ENCODE assay signal across 6 cellular contexts in genomic region chr10:97494863-97495506, GRCh38. TPM values are rescaled to one million over a fixed set of nuclear protein-coding genes. Genes with fewer than 3 reads are reported as not detected.
DNase-seq lines count a peak whose midpoint lies in the region; ATAC-seq and TF ChIP-seq lines count a peak whose summit lies in the region.

No MANE protein-coding gene starts in this region.

- no peak for TF ChIP-seq CTCF in left lung (IDR thresholded peaks at IDR 0.05)

- no peaks in the 10 kb centered on the region for H3K9me3 Mint-ChIP-seq in activated T-cell treated with anti-CD3 and anti-CD28 coated beads, Interleukin-2, amount 50 U/mL, for 72 hours

- H3K27ac ChIP-seq in left lung, result peak overlapping the region; percentile 29 to 40

- H3K36me3 Mint-ChIP-seq in activated T-cell treated with anti-CD3 and anti-CD28 coated beads, Interleukin-2, amount 50 U/mL, for 72 hours (ENCODE audit: insufficient read depth in 2 of 2), result peaks cover 1% of the 10 kb centered on the region in 2 donors

- H3K4me3 ChIP-seq in left lung, result no peak overlapping the region

- ATAC-seq in activated T-cell treated with anti-CD3 and anti-CD28 coated beads, Interleukin-2, amount 50 U/mL, for 72 hours (replicated peaks in 1 of 2), result no peak
- ATAC-seq in left lung, result no peak
- ATAC-seq in HG03039 (IDR thresholded peaks at IDR 0.05; ENCODE audit: unreplicated experiment), result no peak
- no peak for ATAC-seq in HG02759 (IDR thresholded peaks at IDR 0.05; ENCODE audit: unreplicated experiment)

- H3K27me3 Mint-ChIP-seq in activated T-cell treated with anti-CD3 and anti-CD28 coated beads, Interleukin-2, amount 50 U/mL, for 72 hours (ENCODE audit: low read depth), result peaks cover 4% of the 10 kb centered on the region

- no peaks in the 10 kb centered on the region for H3K9me3 ChIP-seq in left lung

- H3K27ac Mint-ChIP-seq in activated T-cell treated with anti-CD3 and anti-CD28 coated beads, Interleukin-2, amount 50 U/mL, for 72 hours, result peak overlapping the region; percentile 30

- in situ Hi-C loops in G401 (cut with HindIII; ENCODE audit: low sequenced_read_pairs), result no loop called here

- intact Hi-C loops in left lung (cut with DNase I), result no loop called here

- peaks cover 34 to 56% of the 10 kb centered on the region in 2 donors for H3K4me1 ChIP-seq in left lung

- H3K27me3 ChIP-seq in left lung, result no peaks in the 10 kb centered on the region

- peaks cover 0 to 6% of the 10 kb centered on the region in 2 donors for H3K36me3 ChIP-seq in left lung

- H3K4me3 Mint-ChIP-seq in activated T-cell treated with anti-CD3 and anti-CD28 coated beads, Interleukin-2, amount 50 U/mL, for 72 hours, result peak overlapping the region; percentile 79 to 82

- H3K4me1 Mint-ChIP-seq in activated T-cell treated with anti-CD3 and anti-CD28 coated beads, Interleukin-2, amount 50 U/mL, for 72 hours (ENCODE audit: low read depth), result peaks cover 48% of the 10 kb centered on the region

- DNase-seq in G401 (ENCODE audit: low spot score) (peak; percentile 35), left lung (no peak), NCI-H524 (lab: John Stamatoyannopoulos, UW) (no peak)
- DNase-seq in activated T-cell treated with anti-CD3 and anti-CD28 coated beads, Interleukin-2, amount 50 U/mL, for 72 hours, result no peak

RNA-seq across cellular contexts. Expression of gene MMS19, which starts 3.2 kb away (rescaled TPM):
- 67.8 and 89.3 TPM in 2 replicates for total RNA-seq in G401 (2014; rRNA removed; shearing (Covaris generic))
- 100 to 1,000 TPM in 1 of 2 donors, 10 to 100 TPM in 1; 92.2 to 113 TPM for total RNA-seq in activated T-cell treated with anti-CD3 and anti-CD28 coated beads, Interleukin-2, amount 50 U/mL, for 72 hours
- 10 to 100 TPM; 60.1 to 60.7 TPM for total RNA-seq in left lung

RNA-seq across cellular contexts. Expression of gene UBTD1, which starts 3.7 kb away (rescaled TPM):
- total RNA-seq in G401 (2014; rRNA removed; shearing (Covaris generic)), result 32.5 and 39.5 TPM in 2 replicates
- 1 to 10 TPM; 3.7 to 4.1 TPM for total RNA-seq in activated T-cell treated with anti-CD3 and anti-CD28 coated beads, Interleukin-2, amount 50 U/mL, for 72 hours
- 10 to 100 TPM; 30.4 to 41.0 TPM for total RNA-seq in left lung

RNA-seq across cellular contexts. Expression of gene ZDHHC16, which starts 49.0 kb away (rescaled TPM):
- 70.4 and 82.5 TPM in 2 replicates for total RNA-seq in G401 (2014; rRNA removed; shearing (Covaris generic))
- total RNA-seq in activated T-cell treated with anti-CD3 and anti-CD28 coated beads, Interleukin-2, amount 50 U/mL, for 72 hours, result 10 to 100 TPM; 35.5 to 37.8 TPM
- total RNA-seq in left lung, result 10 to 100 TPM; 61.5 to 65.2 TPM

RNA-seq across cellular contexts. Expression of gene EXOSC1, which starts 49.2 kb away (rescaled TPM):
- total RNA-seq in G401 (2014; rRNA removed; shearing (Covaris generic)), result 56.7 and 61.7 TPM in 2 replicates
- 10 to 100 TPM; 75.3 to 75.7 TPM for total RNA-seq in activated T-cell treated with anti-CD3 and anti-CD28 coated beads, Interleukin-2, amount 50 U/mL, for 72 hours
- 10 to 100 TPM; 27.2 to 30.4 TPM for total RNA-seq in left lung
